ENCODE assay signal across 9 cellular contexts in genomic region chr19:58401825-58402433, GRCh38. TPM values are rescaled to one million over a fixed set of nuclear protein-coding genes. Genes with fewer than 3 reads are reported as not detected.
DNase-seq lines count a peak whose midpoint lies in the region; ATAC-seq and TF ChIP-seq lines count a peak whose summit lies in the region.
"Had no signal": no experiment of that assay in that cellular context is flagged by ENCODE, and none has a peak within 500 bp of the region (broad histone marks: within the 10 kb centered on the region; RNA-seq: fewer than 3 reads in every experiment).

No MANE protein-coding gene starts in this region.

- POLR2A ChIA-PET in CD8-positive, alpha-beta T cell (lab: Charles Lee) = interaction anchor here (0.5 to 0.6 kb wide), 2 partner anchors 40 to 861 kb away, joined by 3 read pairs; partner anchors contain the start of gene ZNF497

- DNase-seq in CD8-positive, alpha-beta T cell = peak in 1 of 7 experiments; percentile 30
- DNase-seq in NB4 (ENCODE audit: low read depth) (no peak), neural crest cell (ENCODE audit: low read depth, low spot score) (no peak), HuH-7 (ENCODE audit: low spot score) (no peak), DMS114 treated with DMSO at 0.1 percent for 48 hours (lab: John Stamatoyannopoulos, UW; ENCODE audit: unreplicated experiment) (no peak), NCI-H2107 (lab: John Stamatoyannopoulos, UW) (no peak)
- DNase-seq in effector memory CD8-positive, alpha-beta T cell = no peak

- peaks cover 4% of the 10 kb centered on the region for H3K27me3 ChIP-seq in CD8-positive, alpha-beta T cell (ENCODE audit: insufficient read depth, low read length)

- H3K36me3 Mint-ChIP-seq in CD8-positive, alpha-beta T cell = no peaks in the 10 kb centered on the region
- H3K36me3 Mint-ChIP-seq in effector memory CD8-positive, alpha-beta T cell (ENCODE audit: insufficient read depth) = peaks cover 23% of the 10 kb centered on the region
- peaks cover 16% of the 10 kb centered on the region for H3K36me3 Mint-ChIP-seq in neural crest cell (ENCODE audit: low read depth)

- CTCF ChIA-PET in CD8-positive, alpha-beta T cell (lab: Charles Lee) = no interaction called here

- H3K36me3 ChIP-seq in CD8-positive, alpha-beta T cell (ENCODE audit: insufficient read depth, low read length) = no peaks in the 10 kb centered on the region

- peak overlapping the region; percentile 93 for H3K4me3 Mint-ChIP-seq in CD8-positive, alpha-beta T cell
- H3K4me3 Mint-ChIP-seq in effector memory CD8-positive, alpha-beta T cell = peak overlapping the region; percentile 82 to 84
- H3K4me3 Mint-ChIP-seq in neural crest cell = peak overlapping the region; percentile 94

- no peaks in the 10 kb centered on the region for H3K9me3 ChIP-seq in CD8-positive, alpha-beta T cell (ENCODE audit: low read length)

- H3K27ac Mint-ChIP-seq in CD8-positive, alpha-beta T cell = no peak overlapping the region
- H3K27ac Mint-ChIP-seq in effector memory CD8-positive, alpha-beta T cell = peak overlapping the region; percentile 89 to 96
- peak overlapping the region; percentile 76 for H3K27ac Mint-ChIP-seq in neural crest cell (ENCODE audit: unreplicated experiment)

- H3K9me3 Mint-ChIP-seq in CD8-positive, alpha-beta T cell = no peaks in the 10 kb centered on the region
- no peaks in the 10 kb centered on the region for H3K9me3 Mint-ChIP-seq in effector memory CD8-positive, alpha-beta T cell
- H3K9me3 Mint-ChIP-seq in neural crest cell = no peaks in the 10 kb centered on the region

- peak overlapping the region; percentile 77 for H3K4me3 ChIP-seq in CD8-positive, alpha-beta T cell (ENCODE audit: low read depth, low read length)
- peak overlapping the region; percentile 70 for H3K4me3 ChIP-seq in NB4 (ENCODE audit: low read depth, low read length)

- intact Hi-C loops in CD8-positive, alpha-beta T cell (cut with DNase I, micrococcal nuclease) = loop anchor here (1.0 to 10.0 kb wide), 15 partner anchors 15 to 717 kb away; partner anchors contain the start of genes MZF1 (in 2 of the 2), RPS5 (in 2 of the 2), ZNF132 (in 2 of the 2) and ZNF446 (in 2 of the 2)

- peaks cover 12% of the 10 kb centered on the region for H3K4me1 ChIP-seq in CD8-positive, alpha-beta T cell (ENCODE audit: insufficient read depth, low read length)

- no peak for TF ChIP-seq CTCF in CD8-positive, alpha-beta T cell (IDR thresholded peaks at IDR 0.05)
- TF ChIP-seq CTCF in NB4 (IDR thresholded peaks at IDR 0.05; ENCODE audit: low read depth, low read length) = no peak
- TF ChIP-seq CTCF in neural crest cell (conservative IDR thresholded peaks at IDR 0.05) = no peak

- H3K27me3 Mint-ChIP-seq in CD8-positive, alpha-beta T cell (ENCODE audit: low read depth) = peaks cover 10% of the 10 kb centered on the region
- H3K27me3 Mint-ChIP-seq in effector memory CD8-positive, alpha-beta T cell = peaks cover 0 to 15% of the 10 kb centered on the region in 2 donors
- H3K27me3 Mint-ChIP-seq in neural crest cell (ENCODE audit: low read depth) = peaks cover 14% of the 10 kb centered on the region

- peak overlapping the region; percentile 94 for H3K27ac ChIP-seq in CD8-positive, alpha-beta T cell (ENCODE audit: low read depth, low read length)

- no peak for ATAC-seq in CD8-positive, alpha-beta T cell
- no peak for ATAC-seq in effector memory CD8-positive, alpha-beta T cell (replicated peaks)
- ATAC-seq in HG03108 (IDR thresholded peaks at IDR 0.05; ENCODE audit: unreplicated experiment) = no peak

- peaks cover 20% of the 10 kb centered on the region for H3K4me1 Mint-ChIP-seq in CD8-positive, alpha-beta T cell (ENCODE audit: low read depth)
- peaks cover 12 to 13% of the 10 kb centered on the region in 2 donors for H3K4me1 Mint-ChIP-seq in effector memory CD8-positive, alpha-beta T cell (ENCODE audit: low read depth in 2 of 2)
- peaks cover 42% of the 10 kb centered on the region for H3K4me1 Mint-ChIP-seq in neural crest cell

- TF ChIP-seq POLR2A in NB4 (IDR thresholded peaks at IDR 0.05; ENCODE audit: extremely low read depth, insufficient read length) = no peak

RNA-seq across cellular contexts. Expression of gene RNF225, which starts 6.5 kb away (rescaled TPM):
- total RNA-seq in CD8-positive, alpha-beta T cell = under 1 TPM in 1 of 2 experiments, not detected in 1; 0.76 TPM
- 1.5 and 1.6 TPM in 2 replicates for total RNA-seq in neural crest cell
- total RNA-seq: mucosa of gallbladder had no signal

RNA-seq across cellular contexts. Expression of gene ZNF584, which starts 6.5 kb away (rescaled TPM):
- 1 to 10 TPM; 1.2 to 1.7 TPM for total RNA-seq in CD8-positive, alpha-beta T cell
- total RNA-seq in neural crest cell = 28.4 and 31.1 TPM in 2 replicates

RNA-seq across cellular contexts. Expression of gene RPS5, which starts 14.9 kb away (rescaled TPM):
- 1,000 to 10,000 TPM; 1,884 to 1,887 TPM for total RNA-seq in CD8-positive, alpha-beta T cell
- total RNA-seq in neural crest cell = 1,209 and 1,215 TPM in 2 replicates

RNA-seq across cellular contexts. Expression of gene ZNF837, which starts 21.1 kb away (rescaled TPM):
- 1 to 10 TPM; 1.2 to 1.3 TPM for total RNA-seq in CD8-positive, alpha-beta T cell
- total RNA-seq in neural crest cell = 4.5 and 5.0 TPM in 2 replicates

RNA-seq across cellular contexts. Expression of gene ZNF132, which starts 38.0 kb away (rescaled TPM):
- total RNA-seq in CD8-positive, alpha-beta T cell = 1 to 10 TPM in 1 of 2 experiments, under 1 TPM in 1; 0.75 to 1.3 TPM
- 0.28 and 0.52 TPM in 2 replicates for total RNA-seq in neural crest cell

Comparison
In these comparisons a context has a peak if more than half of its experiments do, and no peak if none do; other contexts are left out.
1. RNA of gene ZNF584, which starts 6.5 kb away (total RNA-seq): 28.4 to 31.1 TPM in neural crest cell; 1.2 to 1.7 TPM in CD8-positive, alpha-beta T cell; every median in the first group is over 10 times any median in the second.
2. Peak in every context shown above with its lines, with median percentiles within 50 percentile points of each other: H3K4me3 Mint-ChIP-seq.